ENCODE assay signal across 8 cellular contexts in the genomic region with DNA sequence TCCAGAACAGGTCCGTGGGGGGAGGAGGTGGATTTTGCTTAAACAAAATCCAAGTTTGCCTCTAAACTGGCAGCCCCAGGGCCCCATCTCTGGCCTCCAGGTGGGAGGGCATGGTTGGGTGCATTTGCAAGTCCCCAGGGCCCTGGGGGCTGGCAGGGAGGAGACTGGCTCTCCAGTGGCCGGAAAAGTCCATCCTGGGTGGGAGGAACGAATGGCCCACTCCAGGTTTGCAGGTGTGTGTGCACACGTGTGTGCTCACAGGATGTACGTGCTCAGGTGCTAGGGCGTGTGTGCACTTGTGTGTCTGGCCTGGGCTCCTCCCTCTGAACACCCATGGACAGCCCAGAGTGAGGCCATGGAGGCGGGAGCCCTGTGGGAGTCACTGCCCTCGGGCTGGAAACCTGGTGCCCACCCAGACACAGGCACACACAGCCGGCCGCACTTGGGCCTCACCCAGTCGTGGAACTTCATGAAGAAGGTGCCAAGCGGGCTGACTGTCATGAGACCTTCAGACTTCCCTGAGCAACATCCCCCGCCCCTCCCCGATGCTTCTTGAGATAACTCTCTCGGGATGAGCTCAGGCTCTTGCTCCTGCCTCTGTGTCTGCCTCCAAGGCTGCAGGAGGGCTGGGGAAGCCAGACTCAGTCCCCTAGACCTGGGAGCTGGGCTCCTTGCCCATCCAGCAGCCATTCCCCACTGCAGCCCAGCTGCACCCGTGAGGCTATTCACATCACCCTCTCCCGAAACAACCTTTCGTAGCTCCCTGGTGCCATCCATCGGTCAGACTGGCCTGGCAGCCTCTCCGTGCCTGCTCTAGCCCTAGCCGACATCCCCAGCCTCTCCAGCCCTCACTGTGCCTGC. TPM values are rescaled to one million over a fixed set of nuclear protein-coding genes. Genes with fewer than 3 reads are reported as not detected.
DNase-seq lines count a peak whose midpoint lies in the region; ATAC-seq lines count a peak whose summit lies in the region.

No MANE protein-coding gene starts in this region.

- in situ Hi-C loops in Caki2 (cut with HindIII; ENCODE audit: low pct_unique_long_range_greater_than_20kb, low sequenced_read_pairs): no loop called here

- no peak overlapping the region for H3K4me2 ChIP-seq in neuronal stem cell (ENCODE audit: insufficient read depth, low read length, poor library complexity, severe bottlenecking)

- H3K4ac ChIP-seq in neuronal stem cell (ENCODE audit: low read length): no peak overlapping the region

- peak overlapping the region; percentile 95 for H3K18ac ChIP-seq in neuronal stem cell (ENCODE audit: low read length)

- peak overlapping the region; percentile 62 for H2BK15ac ChIP-seq in neuronal stem cell (ENCODE audit: low read length)

- no peaks in the 10 kb centered on the region for H3K79me1 ChIP-seq in neuronal stem cell (ENCODE audit: low read depth, low read length)

- DNase-seq in Caki2 (ENCODE audit: low read depth) (peak; percentile 74), NCI-H460 (ENCODE audit: extremely low read depth, low read depth) (peak; percentile 47), neuronal stem cell (ENCODE audit: low spot score) (no peak), NCI-H1436 treated with DMSO at 0.1 percent for 48 hours (lab: John Stamatoyannopoulos, UW) (no peak), AG08395 (ENCODE audit: low spot score) (no peak)

- H4K8ac ChIP-seq in neuronal stem cell (ENCODE audit: low read depth, low read length): no peak overlapping the region

- no CpG with 5 or more reads among the region's 21 CpGs for WGBS in neuronal stem cell (ENCODE audit: extremely low coverage in 2 of 2, insufficient read length in 2 of 2, insufficient replicate concordance in 1 of 2), 2 donors

- peak overlapping the region; percentile 92 for H2AFZ ChIP-seq in neuronal stem cell (ENCODE audit: low read length)

- peak overlapping the region; percentile 61 for H3K23ac ChIP-seq in neuronal stem cell (ENCODE audit: low read depth, low read length, poor library complexity)

- peak overlapping the region; percentile 99 for H2BK12ac ChIP-seq in neuronal stem cell (ENCODE audit: low read length)

- H3K14ac ChIP-seq in neuronal stem cell (ENCODE audit: low read length): no peak overlapping the region

- peaks cover 0 to 87% (median 9%) of the 10 kb centered on the region in 3 experiments for H3K27me3 ChIP-seq in neuronal stem cell (ENCODE audit: control insufficient read depth in 3 of 3, insufficient read depth in 3 of 3, low read depth in 1 of 3, low read length in 3 of 3)

- no peak overlapping the region for H2BK5ac ChIP-seq in neuronal stem cell (ENCODE audit: low read length)

- peaks cover 0 to 2% of the 10 kb centered on the region in 2 donors for H3K9me3 ChIP-seq in neuronal stem cell (replicated peaks in 1 of 2; ENCODE audit: control insufficient read depth in 2 of 2, insufficient read depth in 1 of 2, low read depth in 1 of 2, low read length in 2 of 2)

- no peak overlapping the region for H4K91ac ChIP-seq in neuronal stem cell (ENCODE audit: low read depth, low read length, poor library complexity)

- ATAC-seq in esophagus mucosa: peak; percentile 48
- ATAC-seq in GM21737 (IDR thresholded peaks at IDR 0.05; ENCODE audit: unreplicated experiment): no peak
- no peak for ATAC-seq in HG03460 (IDR thresholded peaks at IDR 0.05; ENCODE audit: unreplicated experiment)

- no peak overlapping the region for H2BK120ac ChIP-seq in neuronal stem cell (ENCODE audit: low read depth, low read length)

- peak overlapping the region; percentile 79 for H2AK5ac ChIP-seq in neuronal stem cell (ENCODE audit: low read depth, low read length)

- H3K9ac ChIP-seq in neuronal stem cell (ENCODE audit: low read depth, low read length, poor library complexity): no peak overlapping the region

- H3K4me1 ChIP-seq in neuronal stem cell (ENCODE audit: control insufficient read depth in 2 of 2, insufficient read depth in 1 of 2, low read depth in 1 of 2, low read length in 2 of 2): peaks cover 19 to 38% of the 10 kb centered on the region in 2 donors

- no peak overlapping the region for H3K27ac ChIP-seq in neuronal stem cell (replicated peaks; ENCODE audit: low read length)

- no peaks in the 10 kb centered on the region for H3K36me3 ChIP-seq in neuronal stem cell (replicated peaks in 1 of 2; ENCODE audit: control insufficient read depth in 2 of 2, insufficient read depth in 2 of 2, low read length in 2 of 2)

- H3K4me3 ChIP-seq in neuronal stem cell (ENCODE audit: low read length in 2 of 2): no peak overlapping the region

RNA-seq across cellular contexts. Expression of a gene that starts 9.4 kb away (rescaled TPM):
- total RNA-seq in Caki2 (2014; rRNA removed; shearing (Covaris generic); ENCODE audit: low replicate concordance): 37.7 and 40.7 TPM in 2 replicates
- 35.9 and 38.2 TPM in 2 replicates for total RNA-seq in NCI-H460 (2014; rRNA removed; shearing (Covaris generic))
- 7.3 and 9.2 TPM in 2 replicates for polyA plus RNA-seq in NCI-H460 (2014; cell fraction: nucleus; rRNA removed)
- total RNA-seq in esophagus mucosa: 184 TPM
- 0.43 TPM for polyA plus RNA-seq in neuronal stem cell (2013, experiment 1 of 2)
- polyA plus RNA-seq in neuronal stem cell (2013, experiment 2 of 2): 0.46 TPM

RNA-seq across cellular contexts. Expression of a gene that starts 16.8 kb away (rescaled TPM):
- 4.2 and 9.7 TPM in 2 replicates for total RNA-seq in Caki2 (2014; rRNA removed; shearing (Covaris generic); ENCODE audit: low replicate concordance)
- 9.1 and 11.8 TPM in 2 replicates for total RNA-seq in NCI-H460 (2014; rRNA removed; shearing (Covaris generic))
- 19.8 and 21.9 TPM in 2 replicates for polyA plus RNA-seq in NCI-H460 (2014; cell fraction: nucleus; rRNA removed)
- total RNA-seq in esophagus mucosa: 8.2 TPM
- polyA plus RNA-seq in neuronal stem cell (2013, experiment 1 of 2): 6.1 TPM
- 6.0 TPM for polyA plus RNA-seq in neuronal stem cell (2013, experiment 2 of 2)

RNA-seq across cellular contexts. Expression of a gene that starts 44.1 kb away (rescaled TPM):
- not detected in 2 replicates for total RNA-seq in Caki2 (2014; rRNA removed; shearing (Covaris generic); ENCODE audit: low replicate concordance)
- not detected in 2 replicates for total RNA-seq in NCI-H460 (2014; rRNA removed; shearing (Covaris generic))
- not detected in 2 replicates for polyA plus RNA-seq in NCI-H460 (2014; cell fraction: nucleus; rRNA removed)
- 0.80 TPM for total RNA-seq in esophagus mucosa
- 0.04 TPM for polyA plus RNA-seq in neuronal stem cell (2013, experiment 1 of 2)
- 0.03 TPM for polyA plus RNA-seq in neuronal stem cell (2013, experiment 2 of 2)

RNA-seq across cellular contexts. Expression of a gene that starts 52.1 kb away (rescaled TPM):
- total RNA-seq in Caki2 (2014; rRNA removed; shearing (Covaris generic); ENCODE audit: low replicate concordance): 30.3 and 36.6 TPM in 2 replicates
- 56.1 and 64.5 TPM in 2 replicates for total RNA-seq in NCI-H460 (2014; rRNA removed; shearing (Covaris generic))
- polyA plus RNA-seq in NCI-H460 (2014; cell fraction: nucleus; rRNA removed): 88.3 and 96.6 TPM in 2 replicates
- total RNA-seq in esophagus mucosa: 21.8 TPM
- polyA plus RNA-seq in neuronal stem cell (2013, experiment 1 of 2): 46.0 TPM
- 45.5 TPM for polyA plus RNA-seq in neuronal stem cell (2013, experiment 2 of 2)

Comparison
In these comparisons a context has a peak if more than half of its experiments do, and no peak if none do; other contexts are left out.
1. DNase-seq: peak in Caki2 (single experiment) and NCI-H460 (single experiment); none in neuronal stem cell (single experiment), NCI-H1436 treated with DMSO at 0.1 percent for 48 hours (single experiment) and AG08395 (single experiment).